ENCODE assay signal across 1 cellular context in the genomic region with DNA sequence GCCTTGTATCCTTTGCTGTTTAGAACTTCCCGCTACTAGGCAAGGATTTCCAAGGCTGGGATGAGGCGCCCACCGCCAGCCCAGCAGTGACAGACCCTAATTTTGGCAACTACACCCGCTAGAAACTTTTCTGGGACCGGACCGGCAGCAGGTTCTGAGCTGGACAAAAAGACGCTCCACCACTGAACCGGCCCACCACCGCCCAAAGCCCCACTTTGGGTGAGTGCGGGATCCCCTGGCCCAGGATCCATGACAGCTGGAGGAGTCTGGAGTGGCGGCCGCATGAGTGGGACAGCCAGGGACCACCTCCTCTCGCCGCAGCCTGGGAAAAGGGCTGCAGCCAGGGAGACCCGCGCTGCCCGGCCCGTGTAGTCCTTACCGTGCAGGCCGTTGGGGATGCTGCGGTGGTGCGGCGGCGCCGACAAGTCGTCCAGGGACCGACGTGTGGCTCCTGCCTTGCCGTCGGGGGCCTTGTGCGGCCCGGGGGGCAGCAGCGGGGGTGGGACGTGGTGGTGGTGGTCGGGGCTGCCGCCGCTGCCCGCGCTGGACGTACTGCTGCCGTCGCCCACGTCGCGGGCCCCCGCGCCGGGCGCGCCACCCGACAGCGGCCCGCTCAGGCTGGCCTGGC.
TF ChIP-seq lines count a peak whose summit lies in the region.

No MANE protein-coding gene starts in this region.

TF ChIP-seq in WTC11, 78 proteins besides CTCF, POLR2A, EP300 and RAD21 (continued from another document):
- TF ChIP-seq, protein P1, sequence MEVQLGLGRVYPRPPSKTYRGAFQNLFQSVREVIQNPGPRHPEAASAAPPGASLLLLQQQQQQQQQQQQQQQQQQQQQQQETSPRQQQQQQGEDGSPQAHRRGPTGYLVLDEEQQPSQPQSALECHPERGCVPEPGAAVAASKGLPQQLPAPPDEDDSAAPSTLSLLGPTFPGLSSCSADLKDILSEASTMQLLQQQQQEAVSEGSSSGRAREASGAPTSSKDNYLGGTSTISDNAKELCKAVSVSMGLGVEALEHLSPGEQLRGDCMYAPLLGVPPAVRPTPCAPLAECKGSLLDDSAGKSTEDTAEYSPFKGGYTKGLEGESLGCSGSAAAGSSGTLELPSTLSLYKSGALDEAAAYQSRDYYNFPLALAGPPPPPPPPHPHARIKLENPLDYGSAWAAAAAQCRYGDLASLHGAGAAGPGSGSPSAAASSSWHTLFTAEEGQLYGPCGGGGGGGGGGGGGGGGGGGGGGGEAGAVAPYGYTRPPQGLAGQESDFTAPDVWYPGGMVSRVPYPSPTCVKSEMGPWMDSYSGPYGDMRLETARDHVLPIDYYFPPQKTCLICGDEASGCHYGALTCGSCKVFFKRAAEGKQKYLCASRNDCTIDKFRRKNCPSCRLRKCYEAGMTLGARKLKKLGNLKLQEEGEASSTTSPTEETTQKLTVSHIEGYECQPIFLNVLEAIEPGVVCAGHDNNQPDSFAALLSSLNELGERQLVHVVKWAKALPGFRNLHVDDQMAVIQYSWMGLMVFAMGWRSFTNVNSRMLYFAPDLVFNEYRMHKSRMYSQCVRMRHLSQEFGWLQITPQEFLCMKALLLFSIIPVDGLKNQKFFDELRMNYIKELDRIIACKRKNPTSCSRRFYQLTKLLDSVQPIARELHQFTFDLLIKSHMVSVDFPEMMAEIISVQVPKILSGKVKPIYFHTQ (CRISPR knock-in tag; IDR thresholded peaks at IDR 0.05) = no peak
- no peak for TF ChIP-seq TEAD1 (CRISPR knock-in tag; IDR thresholded peaks at IDR 0.05)
- TF ChIP-seq ZNF423 (CRISPR knock-in tag; IDR thresholded peaks at IDR 0.05) = no peak
- TF ChIP-seq ZNF671 (CRISPR knock-in tag; IDR thresholded peaks at IDR 0.05) = no peak
- TF ChIP-seq, protein P2, sequence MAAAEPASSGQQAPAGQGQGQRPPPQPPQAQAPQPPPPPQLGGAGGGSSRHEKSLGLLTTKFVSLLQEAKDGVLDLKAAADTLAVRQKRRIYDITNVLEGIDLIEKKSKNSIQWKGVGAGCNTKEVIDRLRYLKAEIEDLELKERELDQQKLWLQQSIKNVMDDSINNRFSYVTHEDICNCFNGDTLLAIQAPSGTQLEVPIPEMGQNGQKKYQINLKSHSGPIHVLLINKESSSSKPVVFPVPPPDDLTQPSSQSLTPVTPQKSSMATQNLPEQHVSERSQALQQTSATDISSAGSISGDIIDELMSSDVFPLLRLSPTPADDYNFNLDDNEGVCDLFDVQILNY (CRISPR knock-in tag; IDR thresholded peaks at IDR 0.05) = no peak
- TF ChIP-seq, protein P3, sequence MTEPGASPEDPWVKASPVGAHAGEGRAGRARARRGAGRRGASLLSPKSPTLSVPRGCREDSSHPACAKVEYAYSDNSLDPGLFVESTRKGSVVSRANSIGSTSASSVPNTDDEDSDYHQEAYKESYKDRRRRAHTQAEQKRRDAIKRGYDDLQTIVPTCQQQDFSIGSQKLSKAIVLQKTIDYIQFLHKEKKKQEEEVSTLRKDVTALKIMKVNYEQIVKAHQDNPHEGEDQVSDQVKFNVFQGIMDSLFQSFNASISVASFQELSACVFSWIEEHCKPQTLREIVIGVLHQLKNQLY (CRISPR knock-in tag; IDR thresholded peaks at IDR 0.05) = no peak
- no peak for TF ChIP-seq KAT7 (CRISPR knock-in tag; IDR thresholded peaks at IDR 0.05; ENCODE audit: borderline replicate concordance)
- TF ChIP-seq, protein P4, sequence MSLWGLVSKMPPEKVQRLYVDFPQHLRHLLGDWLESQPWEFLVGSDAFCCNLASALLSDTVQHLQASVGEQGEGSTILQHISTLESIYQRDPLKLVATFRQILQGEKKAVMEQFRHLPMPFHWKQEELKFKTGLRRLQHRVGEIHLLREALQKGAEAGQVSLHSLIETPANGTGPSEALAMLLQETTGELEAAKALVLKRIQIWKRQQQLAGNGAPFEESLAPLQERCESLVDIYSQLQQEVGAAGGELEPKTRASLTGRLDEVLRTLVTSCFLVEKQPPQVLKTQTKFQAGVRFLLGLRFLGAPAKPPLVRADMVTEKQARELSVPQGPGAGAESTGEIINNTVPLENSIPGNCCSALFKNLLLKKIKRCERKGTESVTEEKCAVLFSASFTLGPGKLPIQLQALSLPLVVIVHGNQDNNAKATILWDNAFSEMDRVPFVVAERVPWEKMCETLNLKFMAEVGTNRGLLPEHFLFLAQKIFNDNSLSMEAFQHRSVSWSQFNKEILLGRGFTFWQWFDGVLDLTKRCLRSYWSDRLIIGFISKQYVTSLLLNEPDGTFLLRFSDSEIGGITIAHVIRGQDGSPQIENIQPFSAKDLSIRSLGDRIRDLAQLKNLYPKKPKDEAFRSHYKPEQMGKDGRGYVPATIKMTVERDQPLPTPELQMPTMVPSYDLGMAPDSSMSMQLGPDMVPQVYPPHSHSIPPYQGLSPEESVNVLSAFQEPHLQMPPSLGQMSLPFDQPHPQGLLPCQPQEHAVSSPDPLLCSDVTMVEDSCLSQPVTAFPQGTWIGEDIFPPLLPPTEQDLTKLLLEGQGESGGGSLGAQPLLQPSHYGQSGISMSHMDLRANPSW (CRISPR knock-in tag; conservative IDR thresholded peaks at IDR 0.05; ENCODE audit: low read depth) = no peak
- no peak for TF ChIP-seq IRF2 (CRISPR knock-in tag; IDR thresholded peaks at IDR 0.05; ENCODE audit: borderline replicate concordance, low read depth)
TF ChIP-seq in WTC11: peak in this region for 0.
